In the genomic region with DNA sequence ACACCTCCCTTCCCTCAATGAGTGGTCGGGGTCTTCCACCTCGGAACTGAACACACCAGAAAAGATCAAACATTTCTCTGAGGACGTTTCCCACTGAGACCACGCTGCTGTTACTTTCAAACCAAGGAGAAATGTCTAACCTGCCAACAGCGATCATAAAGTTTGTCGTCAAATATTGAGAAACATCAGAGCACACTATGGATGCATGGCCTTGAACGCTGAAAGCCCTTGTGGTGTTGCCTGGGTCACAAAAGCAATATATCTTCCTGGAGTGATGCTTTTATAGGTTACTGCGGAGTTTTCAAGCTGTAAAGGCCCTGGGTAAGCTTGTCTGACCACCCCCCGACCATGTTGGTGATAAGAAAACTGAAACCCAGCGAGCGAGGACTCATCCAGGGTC, we compare ENCODE assay signal across 16 cellular contexts.
DNase-seq lines count a peak whose midpoint lies in the region; ATAC-seq, FAIRE-seq and TF ChIP-seq lines count a peak whose summit lies in the region.
"Had no signal": no experiment of that assay in that cellular context is flagged by ENCODE, and none has a peak within 500 bp of the region (broad histone marks: within the 10 kb centered on the region; RNA-seq: fewer than 3 reads in every experiment).

No MANE protein-coding gene starts in this region.

- H3K4me1 ChIP-seq in K562 (replicated peaks in 1 of 2; ENCODE audit: control insufficient read depth in 2 of 2, insufficient read depth in 2 of 2, low read length in 2 of 2), result peaks cover 15 to 18% of the 10 kb centered on the region in 2 experiments
- H3K4me1 ChIP-seq: BE2C had no signal

- no TSS peak for BruUV-seq in K562 (replicated peaks; lab: Mats Ljungman, UMichigan)

- CTCF ChIA-PET in K562 (lab: Yijun Ruan, JAX; ENCODE audit: low intra/inter-chr PET ratio), result no interaction called here

- no peaks in the 10 kb centered on the region for H3K36me3 ChIP-seq in K562 (ENCODE audit: control insufficient read depth, insufficient read depth, low read length)
- H3K36me3 ChIP-seq: BE2C had no signal

- no peak overlapping the region for H3K27ac ChIP-seq in K562 (ENCODE audit: extremely low read depth, low read depth, low read length)

- H3K9me1 ChIP-seq in K562 (ENCODE audit: control insufficient read depth, insufficient read depth, low read length), result no peaks in the 10 kb centered on the region

- peaks cover 4% of the 10 kb centered on the region for H3K27me3 Mint-ChIP-seq in nephron progenitor cell (ENCODE audit: low read depth, poor library complexity)

- peak overlapping the region; percentile 78 for H3K27ac Mint-ChIP-seq in nephron progenitor cell
- H3K27ac Mint-ChIP-seq: CD14-positive monocyte; CD8-positive, alpha-beta T cell had no signal

- H3K4me3 ChIP-seq in K562, result no peak overlapping the region

- no peak for TF ChIP-seq EP300 in K562 (IDR thresholded peaks at IDR 0.05; ENCODE audit: low read length)

- TF ChIP-seq CTCF in K562 (IDR thresholded peaks at IDR 0.05 in 2 of 3, conservative IDR thresholded peaks at IDR 0.05 in 1 of 3; ENCODE audit: insufficient read depth in 2 of 3, low read depth in 1 of 3, low read length in 3 of 3) (no peak), nephron progenitor cell (IDR thresholded peaks at IDR 0.05) (no peak)

- WGBS in K562 (ENCODE audit: insufficient coverage, low coverage, missing lambda C conversion rate), result 18% methylated on average over 11 of the region's 11 CpGs

- no peaks in the 10 kb centered on the region for H3K79me2 ChIP-seq in K562 (ENCODE audit: control insufficient read depth, insufficient read depth, low read length)

- FAIRE-seq in K562 (lab: Jason Lieb, UNC), result no peak
- FAIRE-seq: A204.1 had no signal

- no peak for TF ChIP-seq RAD21 in K562 (CRISPR knock-in tag; conservative IDR thresholded peaks at IDR 0.05 in 1 of 2, IDR thresholded peaks at IDR 0.05 in 1 of 2)

- POLR2A ChIA-PET in K562 (lab: Yijun Ruan, JAX), result no interaction called here

- intact Hi-C loops in K562 (cut with micrococcal nuclease), result no loop called here

- H3K36me3 Mint-ChIP-seq in nephron progenitor cell (ENCODE audit: low read depth), result peaks cover 14% of the 10 kb centered on the region
- H3K36me3 Mint-ChIP-seq: CD14-positive monocyte; CD8-positive, alpha-beta T cell had no signal

- DNase-seq in HuH-7 (ENCODE audit: low spot score), result peak; percentile 79
- DNase-seq in K562 (ENCODE audit: extremely low read depth in 1 of 4, low spot score in 3 of 4), result no peak
- DNase-seq in islet precursor cell, result peak; percentile 45
- no peak for DNase-seq in nephron progenitor cell
- no peak for DNase-seq in cortex of kidney (lab: John Stamatoyannopoulos, UW)
- no peak for DNase-seq in activated CD4-positive, alpha-beta T cell treated with anti-CD3 and anti-CD28 coated beads, Interleukin-2, amount 50 U/mL, for 1 hour
- no peak for DNase-seq in NCI-H524 (lab: John Stamatoyannopoulos, UW)
- DNase-seq: BE2C; CD8-positive, alpha-beta T cell; DMS53; GF-D8; HCEC 1CT; KBM-7 had no signal

- H3K27me3 ChIP-seq in K562 (ENCODE audit: control insufficient read depth in 2 of 2, insufficient read depth in 2 of 2, low read length in 2 of 2), result peaks cover 4 to 47% of the 10 kb centered on the region in 2 experiments; a peak in 3 of 5 replicates
- H3K27me3 ChIP-seq: BE2C had no signal

- no peak for TF ChIP-seq POLR2A in K562 (conservative IDR thresholded peaks at IDR 0.05)

- in situ Hi-C loops in K562 (cut with MboI), result no loop called here

- H3K9me3 Mint-ChIP-seq in nephron progenitor cell, result peaks cover 20% of the 10 kb centered on the region

- no peak overlapping the region for H3K9ac ChIP-seq in K562 (ENCODE audit: insufficient read depth in 1 of 2, low read depth in 2 of 2, low read length in 2 of 2)

- H3K4me1 Mint-ChIP-seq in nephron progenitor cell, result peaks cover 81% of the 10 kb centered on the region

- H3K4me3 Mint-ChIP-seq in nephron progenitor cell, result peak overlapping the region; percentile 38
- H3K4me3 Mint-ChIP-seq: CD14-positive monocyte; CD8-positive, alpha-beta T cell had no signal

- H2AFZ ChIP-seq in K562 (ENCODE audit: low read depth, low read length), result no peak overlapping the region

- no peak for ATAC-seq in K562
- ATAC-seq in GM21423 (IDR thresholded peaks at IDR 0.05; ENCODE audit: unreplicated experiment), result no peak
- ATAC-seq: CD8-positive, alpha-beta T cell had no signal

- peaks cover 6% of the 10 kb centered on the region for H3K9me3 ChIP-seq in K562 (replicated peaks; ENCODE audit: control insufficient read depth, insufficient read depth, low read depth, low read length)
- H3K9me3 ChIP-seq: BE2C had no signal

- H3K4me2 ChIP-seq in K562 (ENCODE audit: insufficient read depth, low read length), result no peak overlapping the region

- H4K20me1 ChIP-seq in K562 (replicated peaks; ENCODE audit: control insufficient read depth, insufficient read depth, low read length), result 0 out of 2 replicates have a peak, but pooled peaks cover 5% of the 10 kb centered on the region

TF ChIP-seq in K562, 482 proteins besides CTCF, POLR2A, EP300 and RAD21:
- no peak for TF ChIP-seq BCOR (IDR thresholded peaks at IDR 0.05)
- no peak for TF ChIP-seq MAFF (IDR thresholded peaks at IDR 0.05; ENCODE audit: low read length)
- no peak for TF ChIP-seq MEF2D (tag; conservative IDR thresholded peaks at IDR 0.05; ENCODE audit: low read depth)
- no peak for TF ChIP-seq SP1 (CRISPR knock-in tag; IDR thresholded peaks at IDR 0.05)
- TF ChIP-seq, protein P1, sequence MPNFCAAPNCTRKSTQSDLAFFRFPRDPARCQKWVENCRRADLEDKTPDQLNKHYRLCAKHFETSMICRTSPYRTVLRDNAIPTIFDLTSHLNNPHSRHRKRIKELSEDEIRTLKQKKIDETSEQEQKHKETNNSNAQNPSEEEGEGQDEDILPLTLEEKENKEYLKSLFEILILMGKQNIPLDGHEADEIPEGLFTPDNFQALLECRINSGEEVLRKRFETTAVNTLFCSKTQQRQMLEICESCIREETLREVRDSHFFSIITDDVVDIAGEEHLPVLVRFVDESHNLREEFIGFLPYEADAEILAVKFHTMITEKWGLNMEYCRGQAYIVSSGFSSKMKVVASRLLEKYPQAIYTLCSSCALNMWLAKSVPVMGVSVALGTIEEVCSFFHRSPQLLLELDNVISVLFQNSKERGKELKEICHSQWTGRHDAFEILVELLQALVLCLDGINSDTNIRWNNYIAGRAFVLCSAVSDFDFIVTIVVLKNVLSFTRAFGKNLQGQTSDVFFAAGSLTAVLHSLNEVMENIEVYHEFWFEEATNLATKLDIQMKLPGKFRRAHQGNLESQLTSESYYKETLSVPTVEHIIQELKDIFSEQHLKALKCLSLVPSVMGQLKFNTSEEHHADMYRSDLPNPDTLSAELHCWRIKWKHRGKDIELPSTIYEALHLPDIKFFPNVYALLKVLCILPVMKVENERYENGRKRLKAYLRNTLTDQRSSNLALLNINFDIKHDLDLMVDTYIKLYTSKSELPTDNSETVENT (CRISPR knock-in tag; IDR thresholded peaks at IDR 0.05), result no peak
- TF ChIP-seq, protein P2, sequence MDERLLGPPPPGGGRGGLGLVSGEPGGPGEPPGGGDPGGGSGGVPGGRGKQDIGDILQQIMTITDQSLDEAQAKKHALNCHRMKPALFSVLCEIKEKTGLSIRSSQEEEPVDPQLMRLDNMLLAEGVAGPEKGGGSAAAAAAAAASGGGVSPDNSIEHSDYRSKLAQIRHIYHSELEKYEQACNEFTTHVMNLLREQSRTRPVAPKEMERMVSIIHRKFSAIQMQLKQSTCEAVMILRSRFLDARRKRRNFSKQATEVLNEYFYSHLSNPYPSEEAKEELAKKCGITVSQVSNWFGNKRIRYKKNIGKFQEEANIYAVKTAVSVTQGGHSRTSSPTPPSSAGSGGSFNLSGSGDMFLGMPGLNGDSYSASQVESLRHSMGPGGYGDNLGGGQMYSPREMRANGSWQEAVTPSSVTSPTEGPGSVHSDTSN (CRISPR knock-in tag; IDR thresholded peaks at IDR 0.05; ENCODE audit: low read depth), result no peak
- TF ChIP-seq, protein P2 (tag; conservative IDR thresholded peaks at IDR 0.05; ENCODE audit: low read depth), result peak; percentile 22; the same call in 1 of the 2 replicates
- TF ChIP-seq MAZ (CRISPR knock-in tag; conservative IDR thresholded peaks at IDR 0.05 in 1 of 2, IDR thresholded peaks at IDR 0.05 in 1 of 2), result no peak
- no peak for TF ChIP-seq CC2D1A (IDR thresholded peaks at IDR 0.05)

Comparison
In these comparisons a context has a peak if more than half of its experiments do, and no peak if none do; other contexts are left out.
1. DNase-seq: peak in HuH-7 (single experiment) and islet precursor cell (single experiment); none in K562 (0 of 4), nephron progenitor cell (single experiment), cortex of kidney (single experiment), activated CD4-positive, alpha-beta T cell treated with anti-CD3 and anti-CD28 coated beads, Interleukin-2, amount 50 U/mL, for 1 hour (single experiment) and NCI-H524 (0 of 2).